In genomic region chr7:116316838-116317612, GRCh38 we compare ENCODE assay signal across 8 cellular contexts.
A peak's percentile ranks its signal among the peaks of the same experiment; 100 is the strongest.
DNase-seq lines count a peak whose midpoint lies in the region; ATAC-seq, FAIRE-seq and TF ChIP-seq lines count a peak whose summit lies in the region.

No MANE protein-coding gene starts in this region.

- FAIRE-seq in A549 (lab: Jason Lieb, UNC): peak; percentile 98

- CTCF ChIA-PET in A549 (lab: Yijun Ruan, JAX): no interaction called here
- CTCF ChIA-PET in activated CD4-positive, alpha-beta T cell treated with anti-CD3 and anti-CD28 coated beads, Interleukin-2, amount 10 ng/mL, durations not matched to agents 7 days and 5 days (lab: Charles Lee): no interaction called here

- no peak for TF ChIP-seq CTCF in A549 (IDR thresholded peaks at IDR 0.05)
- no peak for TF ChIP-seq CTCF in gastrocnemius medialis (IDR thresholded peaks at IDR 0.05 in 4 of 5, conservative IDR thresholded peaks at IDR 0.05 in 1 of 5)

- in situ Hi-C loops in gastrocnemius medialis (cut with MboI; ENCODE audit: low sequenced_read_pairs in 4 of 4): no loop called here

- TF ChIP-seq RAD21 in A549 (conservative IDR thresholded peaks at IDR 0.05 in 1 of 2, IDR thresholded peaks at IDR 0.05 in 1 of 2): peak; percentile 60 to 61

- H3K9me3 Mint-ChIP-seq in activated CD4-positive, alpha-beta T cell treated with anti-CD3 and anti-CD28 coated beads, Interleukin-2, amount 10 ng/mL, durations not matched to agents 7 days and 5 days: no peaks in the 10 kb centered on the region

- POLR2A ChIA-PET in A549 (lab: Yijun Ruan, JAX): interaction anchor here (1.2 kb wide), 1 partner anchor 46 kb away, joined by 3 read pairs; no protein-coding TSS in a partner anchor
- POLR2A ChIA-PET in activated CD4-positive, alpha-beta T cell treated with anti-CD3 and anti-CD28 coated beads, Interleukin-2, amount 10 ng/mL, durations not matched to agents 7 days and 5 days (lab: Charles Lee): no interaction called here

- no peak overlapping the region for H3K27ac Mint-ChIP-seq in activated CD4-positive, alpha-beta T cell treated with anti-CD3 and anti-CD28 coated beads, Interleukin-2, amount 10 ng/mL, durations not matched to agents 7 days and 5 days

- TF ChIP-seq EP300 in A549 (IDR thresholded peaks at IDR 0.05): peak; percentile 80 to 85; a peak in 4 of 5 replicates

- 6% methylated on average over 7 of the region's 7 CpGs for WGBS in A549 (ENCODE audit: missing lambda C conversion rate)

- H3K4me3 Mint-ChIP-seq in activated CD4-positive, alpha-beta T cell treated with anti-CD3 and anti-CD28 coated beads, Interleukin-2, amount 10 ng/mL, durations not matched to agents 7 days and 5 days: no peak overlapping the region

- H3K4me2 ChIP-seq in A549: peak overlapping the region; percentile 79

- no peaks in the 10 kb centered on the region for H3K27me3 ChIP-seq in gastrocnemius medialis

- ATAC-seq in A549: peak; percentile 98 to 99
- peak; percentile 89 for ATAC-seq in GM18873 (IDR thresholded peaks at IDR 0.05; ENCODE audit: low FRiP score, unreplicated experiment)
- peak; percentile 92 for ATAC-seq in HG03064 (IDR thresholded peaks at IDR 0.05; ENCODE audit: low read depth, unreplicated experiment)
- ATAC-seq in gastrocnemius medialis: peak; percentile 98

- no peaks in the 10 kb centered on the region for H3K4me1 Mint-ChIP-seq in activated CD4-positive, alpha-beta T cell treated with anti-CD3 and anti-CD28 coated beads, Interleukin-2, amount 10 ng/mL, durations not matched to agents 7 days and 5 days

- DNase-seq in A549 (ENCODE audit: low read depth in 1 of 2, low spot score in 1 of 2) (peak; percentile 78 to 98), glomerular visceral epithelial cell (ENCODE audit: extremely low spot score) (peak; percentile 89), gastrocnemius medialis (peak; percentile 59 to 62), DMS153 treated with DMSO at 0.1 percent for 48 hours (lab: John Stamatoyannopoulos, UW; ENCODE audit: unreplicated experiment) (no peak), MV-4-11 (lab: John Stamatoyannopoulos, UW) (no peak)
- DNase-seq in activated CD4-positive, alpha-beta T cell treated with anti-CD3 and anti-CD28 coated beads, Interleukin-2, amount 10 ng/mL, durations not matched to agents 7 days and 5 days: peak; percentile 10

- H3K9me3 ChIP-seq in A549: peaks cover 15% of the 10 kb centered on the region; the same call in 2 of the 3 replicates
- H3K9me3 ChIP-seq in gastrocnemius medialis: no peaks in the 10 kb centered on the region

- peak overlapping the region; percentile 86 to 88 for H3K27ac ChIP-seq in A549
- peak overlapping the region; percentile 66 to 85 (median 72) for H3K27ac ChIP-seq in gastrocnemius medialis

- peaks cover 2% of the 10 kb centered on the region for H3K27me3 Mint-ChIP-seq in activated CD4-positive, alpha-beta T cell treated with anti-CD3 and anti-CD28 coated beads, Interleukin-2, amount 10 ng/mL, durations not matched to agents 7 days and 5 days

- no peaks in the 10 kb centered on the region for H3K36me3 ChIP-seq in gastrocnemius medialis

- intact Hi-C loops in gastrocnemius medialis (cut with DNase I; ENCODE audit: low total_unique reads): loop anchor here (5.0 kb wide), 1 partner anchor 45 kb away; no protein-coding TSS in a partner anchor

- peaks cover 34% of the 10 kb centered on the region for H3K4me1 ChIP-seq in A549
- peaks cover 9 to 23% of the 10 kb centered on the region in 2 donors for H3K4me1 ChIP-seq in gastrocnemius medialis

- peak overlapping the region; percentile 2; the same call in 1 of the 3 replicates for H3K4me3 ChIP-seq in A549
- peak overlapping the region in 1 of 4 donors; percentile 2 for H3K4me3 ChIP-seq in gastrocnemius medialis

- no peak for TF ChIP-seq POLR2A in A549 (IDR thresholded peaks at IDR 0.05; ENCODE audit: low read length)
- TF ChIP-seq POLR2A in gastrocnemius medialis (IDR thresholded peaks at IDR 0.05): no peak

- H3K36me3 Mint-ChIP-seq in activated CD4-positive, alpha-beta T cell treated with anti-CD3 and anti-CD28 coated beads, Interleukin-2, amount 10 ng/mL, durations not matched to agents 7 days and 5 days (ENCODE audit: low read depth): no peaks in the 10 kb centered on the region

TF ChIP-seq in A549, 52 proteins besides CTCF, POLR2A, EP300 and RAD21 (continues in another document):
- TF ChIP-seq, protein P1, sequence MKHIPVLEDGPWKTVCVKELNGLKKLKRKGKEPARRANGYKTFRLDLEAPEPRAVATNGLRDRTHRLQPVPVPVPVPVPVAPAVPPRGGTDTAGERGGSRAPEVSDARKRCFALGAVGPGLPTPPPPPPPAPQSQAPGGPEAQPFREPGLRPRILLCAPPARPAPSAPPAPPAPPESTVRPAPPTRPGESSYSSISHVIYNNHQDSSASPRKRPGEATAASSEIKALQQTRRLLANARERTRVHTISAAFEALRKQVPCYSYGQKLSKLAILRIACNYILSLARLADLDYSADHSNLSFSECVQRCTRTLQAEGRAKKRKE (CRISPR knock-in tag; IDR thresholded peaks at IDR 0.05; ENCODE audit: low read depth): no peak
- no peak for TF ChIP-seq RNF2 (IDR thresholded peaks at IDR 0.05; ENCODE audit: borderline replicate concordance, low read depth)
- TF ChIP-seq, protein P2, sequence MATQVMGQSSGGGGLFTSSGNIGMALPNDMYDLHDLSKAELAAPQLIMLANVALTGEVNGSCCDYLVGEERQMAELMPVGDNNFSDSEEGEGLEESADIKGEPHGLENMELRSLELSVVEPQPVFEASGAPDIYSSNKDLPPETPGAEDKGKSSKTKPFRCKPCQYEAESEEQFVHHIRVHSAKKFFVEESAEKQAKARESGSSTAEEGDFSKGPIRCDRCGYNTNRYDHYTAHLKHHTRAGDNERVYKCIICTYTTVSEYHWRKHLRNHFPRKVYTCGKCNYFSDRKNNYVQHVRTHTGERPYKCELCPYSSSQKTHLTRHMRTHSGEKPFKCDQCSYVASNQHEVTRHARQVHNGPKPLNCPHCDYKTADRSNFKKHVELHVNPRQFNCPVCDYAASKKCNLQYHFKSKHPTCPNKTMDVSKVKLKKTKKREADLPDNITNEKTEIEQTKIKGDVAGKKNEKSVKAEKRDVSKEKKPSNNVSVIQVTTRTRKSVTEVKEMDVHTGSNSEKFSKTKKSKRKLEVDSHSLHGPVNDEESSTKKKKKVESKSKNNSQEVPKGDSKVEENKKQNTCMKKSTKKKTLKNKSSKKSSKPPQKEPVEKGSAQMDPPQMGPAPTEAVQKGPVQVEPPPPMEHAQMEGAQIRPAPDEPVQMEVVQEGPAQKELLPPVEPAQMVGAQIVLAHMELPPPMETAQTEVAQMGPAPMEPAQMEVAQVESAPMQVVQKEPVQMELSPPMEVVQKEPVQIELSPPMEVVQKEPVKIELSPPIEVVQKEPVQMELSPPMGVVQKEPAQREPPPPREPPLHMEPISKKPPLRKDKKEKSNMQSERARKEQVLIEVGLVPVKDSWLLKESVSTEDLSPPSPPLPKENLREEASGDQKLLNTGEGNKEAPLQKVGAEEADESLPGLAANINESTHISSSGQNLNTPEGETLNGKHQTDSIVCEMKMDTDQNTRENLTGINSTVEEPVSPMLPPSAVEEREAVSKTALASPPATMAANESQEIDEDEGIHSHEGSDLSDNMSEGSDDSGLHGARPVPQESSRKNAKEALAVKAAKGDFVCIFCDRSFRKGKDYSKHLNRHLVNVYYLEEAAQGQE (IDR thresholded peaks at IDR 0.05): no peak
- no peak for TF ChIP-seq ZNF302 (CRISPR knock-in tag; IDR thresholded peaks at IDR 0.05)
- no peak for TF ChIP-seq EHMT2 (IDR thresholded peaks at IDR 0.05; ENCODE audit: low read depth)
- TF ChIP-seq ZSCAN20 (CRISPR knock-in tag; IDR thresholded peaks at IDR 0.05): no peak
- TF ChIP-seq CBX2 (IDR thresholded peaks at IDR 0.05; ENCODE audit: borderline replicate concordance, low read depth): no peak
- TF ChIP-seq TFCP2L1 (CRISPR knock-in tag; IDR thresholded peaks at IDR 0.05): no peak
- TF ChIP-seq NPAS2 (CRISPR knock-in tag; IDR thresholded peaks at IDR 0.05; ENCODE audit: borderline replicate concordance): no peak
- peak; percentile 97 for TF ChIP-seq FOSL2 (IDR thresholded peaks at IDR 0.05)
- peak; percentile 99 for TF ChIP-seq FOSL2 (CRISPR knock-in tag; IDR thresholded peaks at IDR 0.05)
- TF ChIP-seq TP53 (CRISPR knock-in tag; IDR thresholded peaks at IDR 0.05): no peak
- TF ChIP-seq JUN (IDR thresholded peaks at IDR 0.05): peak; percentile 83 to 96
- TF ChIP-seq RARB (CRISPR knock-in tag; IDR thresholded peaks at IDR 0.05): no peak
- 0 out of 2 replicates have a peak, but pooled peaks have one; percentile 14 for TF ChIP-seq ESRRA (IDR thresholded peaks at IDR 0.05; ENCODE audit: borderline replicate concordance, low read length)
- TF ChIP-seq RCOR1 (IDR thresholded peaks at IDR 0.05; ENCODE audit: low read depth, low read length): no peak
- TF ChIP-seq FOSB (CRISPR knock-in tag; IDR thresholded peaks at IDR 0.05): no peak
- TF ChIP-seq E2F6 (IDR thresholded peaks at IDR 0.05; ENCODE audit: borderline replicate concordance, low read depth): no peak
- TF ChIP-seq, protein P3, sequence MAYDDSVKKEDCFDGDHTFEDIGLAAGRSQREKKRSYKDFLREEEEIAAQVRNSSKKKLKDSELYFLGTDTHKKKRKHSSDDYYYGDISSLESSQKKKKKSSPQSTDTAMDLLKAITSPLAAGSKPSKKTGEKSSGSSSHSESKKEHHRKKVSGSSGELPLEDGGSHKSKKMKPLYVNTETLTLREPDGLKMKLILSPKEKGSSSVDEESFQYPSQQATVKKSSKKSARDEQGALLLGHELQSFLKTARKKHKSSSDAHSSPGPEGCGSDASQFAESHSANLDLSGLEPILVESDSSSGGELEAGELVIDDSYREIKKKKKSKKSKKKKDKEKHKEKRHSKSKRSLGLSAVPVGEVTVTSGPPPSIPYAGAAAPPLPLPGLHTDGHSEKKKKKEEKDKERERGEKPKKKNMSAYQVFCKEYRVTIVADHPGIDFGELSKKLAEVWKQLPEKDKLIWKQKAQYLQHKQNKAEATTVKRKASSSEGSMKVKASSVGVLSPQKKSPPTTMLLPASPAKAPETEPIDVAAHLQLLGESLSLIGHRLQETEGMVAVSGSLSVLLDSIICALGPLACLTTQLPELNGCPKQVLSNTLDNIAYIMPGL (CRISPR knock-in tag; IDR thresholded peaks at IDR 0.05; ENCODE audit: borderline replicate concordance): no peak
- TF ChIP-seq NR3C1 (IDR thresholded peaks at IDR 0.05): no peak; the same call in 2 of the 3 replicates
- TF ChIP-seq BHLHE40 (IDR thresholded peaks at IDR 0.05; ENCODE audit: low read depth, low read length): no peak
- no peak for TF ChIP-seq MAZ (IDR thresholded peaks at IDR 0.05; ENCODE audit: borderline replicate concordance, low read depth, low read length)
- TF ChIP-seq HEYL (CRISPR knock-in tag; IDR thresholded peaks at IDR 0.05): no peak

Comparison
In these comparisons a context has a peak if more than half of its experiments do, and no peak if none do; other contexts are left out.
1. DNase-seq: peak in A549 (2 of 2), activated CD4-positive, alpha-beta T cell treated with anti-CD3 and anti-CD28 coated beads, Interleukin-2, amount 10 ng/mL, durations not matched to agents 7 days and 5 days (single experiment), glomerular visceral epithelial cell (single experiment) and gastrocnemius medialis (2 of 2); none in DMS153 treated with DMSO at 0.1 percent for 48 hours (single experiment) and MV-4-11 (single experiment).
2. Peak in every context shown above with its lines, with median percentiles within 50 percentile points of each other: ATAC-seq.